30 cellular contexts compared by ENCODE assay signal in the genomic region with DNA sequence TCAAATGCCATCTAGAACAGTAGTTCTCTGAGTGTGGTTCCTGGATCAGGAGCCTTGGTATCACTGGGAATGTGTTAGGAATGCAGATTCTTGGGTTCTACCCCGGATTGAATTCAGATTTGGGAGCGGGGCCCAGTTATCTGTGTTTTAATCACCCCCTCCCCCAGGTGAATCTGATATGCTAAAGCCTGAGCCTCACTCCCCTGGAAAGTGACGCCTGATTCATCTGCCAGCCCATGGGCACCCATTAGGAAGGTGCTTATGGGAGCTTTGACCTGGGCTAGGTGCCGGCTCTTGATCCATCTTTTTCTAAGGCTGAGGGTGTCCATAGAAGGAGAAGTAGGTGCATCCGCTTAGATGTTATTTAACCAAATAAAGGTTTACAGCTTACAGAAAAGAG.
"Had no signal": no experiment of that assay in that cellular context is flagged by ENCODE, and none has a peak within 500 bp of the region (broad histone marks: within the 10 kb centered on the region; RNA-seq: fewer than 3 reads in every experiment).

No MANE protein-coding gene starts in this region.

- H3K36me3 ChIP-seq: ascending aorta, cardiac muscle cell had no signal

- DNase-seq: activated B cell treated with CpG ODN at 0.5 μM for 24 hours; activated CD4-positive, alpha-beta memory T cell treated with anti-CD3 and anti-CD28 coated beads, Interleukin-2, amount 10 ng/mL, durations not matched to agents 7 days and 5 days; activated CD4-positive, alpha-beta T cell treated with anti-CD3 and anti-CD28 coated beads for 1 hour; activated CD4-positive, alpha-beta T cell treated with anti-CD3 and anti-CD28 coated beads for 48 hours; activated CD8-positive, alpha-beta memory T cell treated with anti-CD3 and anti-CD28 coated beads for 24 hours; activated CD8-positive, alpha-beta memory T cell treated with anti-CD3 and anti-CD28 coated beads, Interleukin-2, amount 10 ng/mL, durations not matched to agents 7 days and 5 days; activated CD8-positive, alpha-beta memory T cell treated with anti-CD3 and anti-CD28 coated beads, Interleukin-2, amount 50 U/mL, for 48 hours; activated gamma-delta T cell; activated naive CD4-positive, alpha-beta T cell treated with Interleukin-2 at 50 U/mL for 16 hours; activated naive CD8-positive, alpha-beta T cell treated with anti-CD3 and anti-CD28 coated beads, Interleukin-2, amount 10 ng/mL, durations not matched to agents 7 days and 5 days; activated T-cell treated with anti-CD3 and anti-CD28 coated beads, Interleukin-2, amount 50 U/mL, for 1 hour; activated T-cell treated with anti-CD3 and anti-CD28 coated beads, Interleukin-2, amount 50 U/mL, for 72 hours; amygdala; NCI-H1092 treated with DMSO at 0.1 percent for 48 hours; NCI-H1417; NCI-H146; NCI-H187; NCI-H2029 treated with DMSO at 0.1 percent for 48 hours; NCI-H2107; NCI-H2171; NCI-H510A; NCI-H526; NCI-H748 treated with DMSO at 0.1 percent for 48 hours; NK-92 treated with Interleukin-12 subunit alpha and Interleukin-12 subunit beta, amount 100 ng/mL, for 24 hours; PC-3; SIG-M5 had no signal

- H3K4me3 ChIP-seq: ascending aorta, cardiac muscle cell, K562 had no signal

- H3K9me3 ChIP-seq: ascending aorta had no signal

- H3K27ac ChIP-seq: ascending aorta, cardiac muscle cell, RWPE1 had no signal

- H3K4me1 ChIP-seq: ascending aorta had no signal

- H3K27me3 ChIP-seq: ascending aorta, cardiac muscle cell had no signal
